Comparison of ENCODE assay signal across 18 cellular contexts in the genomic region with DNA sequence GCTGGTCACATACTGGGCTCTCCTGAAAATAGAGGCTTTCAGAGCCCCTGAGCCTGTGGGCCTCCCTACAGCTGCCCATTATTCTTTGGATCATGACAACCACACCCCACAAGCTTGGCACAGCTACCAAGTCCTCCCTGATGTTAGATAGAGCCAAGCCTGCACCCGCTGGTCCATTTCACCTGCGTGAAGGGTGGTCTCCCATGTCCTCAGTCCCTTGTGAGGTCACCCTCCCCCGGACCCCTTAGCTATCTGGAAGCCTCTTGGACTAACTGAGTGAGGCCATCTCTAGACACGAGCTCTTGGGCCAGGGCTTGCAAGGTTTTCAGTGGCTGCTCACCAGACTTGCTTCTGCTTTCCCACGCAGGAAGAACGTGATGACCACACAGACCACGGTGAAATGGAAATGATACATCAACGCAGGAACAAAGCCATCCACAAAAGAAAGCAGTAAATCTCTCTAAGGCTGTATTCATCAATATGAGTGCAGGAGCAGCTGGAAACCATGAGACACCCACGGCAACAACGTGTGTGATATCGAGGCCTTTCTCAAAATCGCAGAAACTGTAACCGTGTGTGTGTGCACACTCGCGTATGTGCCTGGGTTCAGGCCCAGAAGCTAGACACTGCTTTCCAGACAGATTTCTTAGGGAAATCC. TPM values are rescaled to one million over a fixed set of nuclear protein-coding genes. Genes with fewer than 3 reads are reported as not detected.
"Had no signal": no experiment of that assay in that cellular context is flagged by ENCODE, and none has a peak within 500 bp of the region (broad histone marks: within the 10 kb centered on the region; RNA-seq: fewer than 3 reads in every experiment).

No MANE protein-coding gene starts in this region.

- H3K4me3 ChIP-seq: right lobe of liver, suprapubic skin, upper lobe of left lung had no signal

- H3K36me3 Mint-ChIP-seq: stimulated activated naive B cell treated with anti-CD40 and anti-IgM and Interleukin-4, amounts not matched to agents 10 μg/mL and 1 μg/mL and 100 μg/mL, for 72 hours had no signal

- ATAC-seq: right lobe of liver; stimulated activated naive B cell treated with anti-CD40 and anti-IgM and Interleukin-4, amounts not matched to agents 10 μg/mL and 1 μg/mL and 100 μg/mL, for 72 hours had no signal

- DNase-seq: activated CD4-positive, alpha-beta T cell treated with anti-CD3 and anti-CD28 coated beads for 4 hours; activated gamma-delta T cell treated with Interleukin-2 at 50 U/mL for 16 hours; dermis blood vessel endothelial cell; foreskin melanocyte; kidney glomerular epithelial cell; mesendoderm; nephron progenitor cell; stimulated activated naive B cell treated with anti-CD40 and anti-IgM and Interleukin-4, amounts not matched to agents 10 μg/mL and 1 μg/mL and 100 μg/mL, for 72 hours; upper lobe of left lung; WERI-Rb-1 had no signal

- H3K9me3 Mint-ChIP-seq: nephron progenitor cell; stimulated activated naive B cell treated with anti-CD40 and anti-IgM and Interleukin-4, amounts not matched to agents 10 μg/mL and 1 μg/mL and 100 μg/mL, for 72 hours; T-helper 1 cell treated with Interleukin-12 subunit alpha and Interleukin-12 subunit beta and Interleukin-4 antibody, amounts not matched to agents 30 μg/mL and 1 μg/mL, for 36 hours had no signal

- H3K36me3 ChIP-seq: right lobe of liver, suprapubic skin, upper lobe of left lung, WERI-Rb-1 had no signal

- H3K27me3 ChIP-seq: right lobe of liver, upper lobe of left lung had no signal

- H3K4me1 ChIP-seq: right lobe of liver, suprapubic skin had no signal

- H3K9me3 ChIP-seq: right lobe of liver, suprapubic skin, upper lobe of left lung had no signal

- H3K27ac ChIP-seq: epithelial cell of prostate, right lobe of liver, suprapubic skin, upper lobe of left lung, WERI-Rb-1 had no signal

- H3K4me3 Mint-ChIP-seq: nephron progenitor cell; stimulated activated naive B cell treated with anti-CD40 and anti-IgM and Interleukin-4, amounts not matched to agents 10 μg/mL and 1 μg/mL and 100 μg/mL, for 72 hours; T-helper 1 cell treated with Interleukin-12 subunit alpha and Interleukin-12 subunit beta and Interleukin-4 antibody, amounts not matched to agents 30 μg/mL and 1 μg/mL, for 36 hours had no signal

- H3K27ac Mint-ChIP-seq: nephron progenitor cell; stimulated activated naive B cell treated with anti-CD40 and anti-IgM and Interleukin-4, amounts not matched to agents 10 μg/mL and 1 μg/mL and 100 μg/mL, for 72 hours; T-helper 1 cell treated with Interleukin-12 subunit alpha and Interleukin-12 subunit beta and Interleukin-4 antibody, amounts not matched to agents 30 μg/mL and 1 μg/mL, for 36 hours had no signal

RNA-seq across cellular contexts. Expression of a gene that starts 10.1 kb away (rescaled TPM):
- total RNA-seq: cerebellum, fibroblast of lung, osteoblast, pulmonary artery endothelial cell had no signal
